In the genomic region with DNA sequence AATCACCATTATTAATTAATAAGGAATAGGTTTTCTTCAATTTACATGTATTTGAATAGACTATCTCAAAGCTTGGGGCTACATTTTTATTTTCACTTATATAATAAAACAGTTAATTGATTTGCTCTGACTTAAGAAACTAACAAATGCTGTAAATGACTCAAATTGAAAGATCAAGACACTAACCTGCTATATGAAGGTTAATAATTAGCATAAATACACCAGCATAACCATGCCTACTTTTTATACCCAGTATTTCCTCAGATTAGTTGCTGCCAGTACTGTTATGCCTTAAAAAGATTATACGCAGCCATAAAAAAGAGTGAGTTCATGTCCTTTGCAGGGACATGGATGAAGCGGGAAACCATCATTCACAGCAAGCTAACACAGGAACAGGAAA, we compare ENCODE assay signal across 24 cellular contexts.
DNase-seq lines count a peak whose midpoint lies in the region; ATAC-seq, FAIRE-seq and TF ChIP-seq lines count a peak whose summit lies in the region.
"Had no signal": no experiment of that assay in that cellular context is flagged by ENCODE, and none has a peak within 500 bp of the region (broad histone marks: within the 10 kb centered on the region; RNA-seq: fewer than 3 reads in every experiment).

No MANE protein-coding gene starts in this region.

- no TSS peak for BruUV-seq in A673 (replicated peaks; lab: Mats Ljungman, UMichigan)

- CTCF ChIA-PET in A673 (lab: Charles Lee), result no interaction called here

- FAIRE-seq in GM19239 (lab: Jason Lieb, UNC), result no peak
- FAIRE-seq: A549, GM12891 had no signal

- no peaks in the 10 kb centered on the region for H3K4me1 ChIP-seq in A673 (ENCODE audit: insufficient read depth, low read length, poor library complexity, severe bottlenecking)
- H3K4me1 ChIP-seq: A549, BE2C, BLaER1 had no signal

- peak; percentile 67 for ATAC-seq in GM18870 (IDR thresholded peaks at IDR 0.05; ENCODE audit: unreplicated experiment)
- peak; percentile 41 for ATAC-seq in GM19463 (IDR thresholded peaks at IDR 0.05; ENCODE audit: unreplicated experiment)
- ATAC-seq in HG03571 (IDR thresholded peaks at IDR 0.05; ENCODE audit: unreplicated experiment), result peak; percentile 66
- ATAC-seq: A549 had no signal

- H3K27ac ChIP-seq in A673 (ENCODE audit: low read depth, low read length, poor library complexity, severe bottlenecking), result no peak overlapping the region
- H3K27ac ChIP-seq: 22Rv1, A549, BLaER1 had no signal

- H3K36me3 ChIP-seq in A673 (ENCODE audit: insufficient read depth, low read length, poor library complexity, severe bottlenecking), result no peaks in the 10 kb centered on the region
- H3K36me3 ChIP-seq: BE2C, BLaER1 had no signal

- H3K4me3 ChIP-seq in A673 (ENCODE audit: low read depth, low read length, poor library complexity, severe bottlenecking), result no peak overlapping the region
- H3K4me3 ChIP-seq: A549, BLaER1 had no signal

- POLR2A ChIA-PET in A673 (lab: Charles Lee; ENCODE audit: low non-redundant PET), result no interaction called here

- no peaks in the 10 kb centered on the region for H3K9me3 ChIP-seq in A673 (ENCODE audit: low read depth, low read length, poor library complexity, severe bottlenecking)
- H3K9me3 ChIP-seq: A549, BE2C, BLaER1 had no signal

- intact Hi-C loops in A673 (cut with micrococcal nuclease; ENCODE audit: unreplicated experiment), result no loop called here

- peak; percentile 17 for DNase-seq in A673 (ENCODE audit: low spot score)
- no peak for DNase-seq in activated CD4-positive, CD25-positive, alpha-beta regulatory T cell (lab: John Stamatoyannopoulos, UW)
- no peak for DNase-seq in DMS79 (lab: John Stamatoyannopoulos, UW)
- no peak for DNase-seq in GM19239 (ENCODE audit: insufficient read length, low spot score)
- no peak for DNase-seq in NCI-H2171 (lab: John Stamatoyannopoulos, UW)
- DNase-seq: ACHN; BE2C; C1 segment of cervical spinal cord; CD4-positive, alpha-beta memory T cell; CD4-positive, CD25-positive, alpha-beta regulatory T cell; CD8-positive, alpha-beta memory T cell; COR-L47; DMS 273 treated with DMSO at 0.1 percent for 48 hours; DMS153; DMS53; DMS79 treated with DMSO at 0.1 percent for 48 hours; GF-D8 had no signal

- H3K27me3 ChIP-seq in A673 (replicated peaks; ENCODE audit: insufficient read depth, low read depth, low read length, poor library complexity), result no peaks in the 10 kb centered on the region
- H3K27me3 ChIP-seq: BE2C, BLaER1 had no signal

- TF ChIP-seq CTCF in A673 (conservative IDR thresholded peaks at IDR 0.05; ENCODE audit: low read depth, low read length), result no peak
